1 cellular context compared by ENCODE assay signal in genomic region chr3:171352387-171352935, GRCh38.
TF ChIP-seq lines count a peak whose summit lies in the region.

No MANE protein-coding gene starts in this region.

TF ChIP-seq in SK-N-SH, 30 proteins besides CTCF, POLR2A, EP300 and RAD21 (continued from another document):
- no peak for TF ChIP-seq ZBTB33 (IDR thresholded peaks at IDR 0.05; ENCODE audit: borderline replicate concordance, low read depth)
- no peak for TF ChIP-seq REST (IDR thresholded peaks at IDR 0.05; ENCODE audit: low read depth, low read length)
- TF ChIP-seq GABPA (IDR thresholded peaks at IDR 0.05; ENCODE audit: low read depth) = no peak
- no peak for TF ChIP-seq RFX5 (IDR thresholded peaks at IDR 0.05; ENCODE audit: low read length)
- no peak for TF ChIP-seq MXI1 (IDR thresholded peaks at IDR 0.05; ENCODE audit: low read depth, low read length)
- TF ChIP-seq NRF1 (IDR thresholded peaks at IDR 0.05; ENCODE audit: low read depth, low read length) = no peak
- TF ChIP-seq MAX (IDR thresholded peaks at IDR 0.05; ENCODE audit: low read depth) = no peak
- TF ChIP-seq PBX3 (IDR thresholded peaks at IDR 0.05) = no peak
- no peak for TF ChIP-seq USF1 (IDR thresholded peaks at IDR 0.05; ENCODE audit: borderline replicate concordance, low read depth)
- TF ChIP-seq FOSL2 (IDR thresholded peaks at IDR 0.05; ENCODE audit: borderline replicate concordance, low read depth) = no peak
- no peak for TF ChIP-seq USF2 (IDR thresholded peaks at IDR 0.05; ENCODE audit: borderline replicate concordance, low read depth, low read length)
- TF ChIP-seq ELF1 (IDR thresholded peaks at IDR 0.05) = no peak
